ENCODE assay signal across 15 cellular contexts in genomic region chr10:102935510-102935909, GRCh38. TPM values are rescaled to one million over a fixed set of nuclear protein-coding genes. Genes with fewer than 3 reads are reported as not detected.
A peak's percentile ranks its signal among the peaks of the same experiment; 100 is the strongest.
DNase-seq lines count a peak whose midpoint lies in the region; ATAC-seq lines count a peak whose summit lies in the region.
"Had no signal": no experiment of that assay in that cellular context is flagged by ENCODE, and none has a peak within 500 bp of the region (broad histone marks: within the 10 kb centered on the region; RNA-seq: fewer than 3 reads in every experiment).

No MANE protein-coding gene starts in this region.

- peak overlapping the region; percentile 61 to 67 for H3K4me3 Mint-ChIP-seq in activated T-cell treated with anti-CD3 and anti-CD28 coated beads, Interleukin-2, amount 50 U/mL, for 72 hours
- H3K4me3 Mint-ChIP-seq in activated T-helper 17 cell treated with anti-CD3 and anti-CD28 coated beads, Interleukin-2, amount 50 U/mL, for 72 hours, result peak overlapping the region; percentile 57
- H3K4me3 Mint-ChIP-seq in stimulated activated effector memory CD8-positive, alpha-beta T cell treated with anti-CD3 and anti-CD28 coated beads, Interleukin-12 subunit alpha, Interleukin-12 subunit beta, amount 100 ng/mL, for 72 hours, result peak overlapping the region; percentile 10
- H3K4me3 Mint-ChIP-seq: CD4-positive, alpha-beta T cell had no signal

- ATAC-seq in activated T-cell treated with anti-CD3 and anti-CD28 coated beads, Interleukin-2, amount 50 U/mL, for 72 hours (replicated peaks in 1 of 2), result peak; percentile 8 to 11
- ATAC-seq in activated T-helper 17 cell treated with anti-CD3 and anti-CD28 coated beads, Interleukin-2, amount 50 U/mL, for 72 hours (replicated peaks), result peak; percentile 13
- no peak for ATAC-seq in stimulated activated effector memory CD8-positive, alpha-beta T cell treated with anti-CD3 and anti-CD28 coated beads, Interleukin-12 subunit alpha, Interleukin-12 subunit beta, amount 100 ng/mL, for 72 hours
- ATAC-seq in HG02981 (IDR thresholded peaks at IDR 0.05; ENCODE audit: unreplicated experiment), result no peak

- no peaks in the 10 kb centered on the region for H3K9me3 Mint-ChIP-seq in activated T-cell treated with anti-CD3 and anti-CD28 coated beads, Interleukin-2, amount 50 U/mL, for 72 hours
- H3K9me3 Mint-ChIP-seq in activated T-helper 17 cell treated with anti-CD3 and anti-CD28 coated beads, Interleukin-2, amount 50 U/mL, for 72 hours, result no peaks in the 10 kb centered on the region
- no peaks in the 10 kb centered on the region for H3K9me3 Mint-ChIP-seq in stimulated activated effector memory CD8-positive, alpha-beta T cell treated with anti-CD3 and anti-CD28 coated beads, Interleukin-12 subunit alpha, Interleukin-12 subunit beta, amount 100 ng/mL, for 72 hours
- H3K9me3 Mint-ChIP-seq: CD4-positive, alpha-beta T cell had no signal

- peak; percentile 34 for DNase-seq in NCI-H2029 (lab: John Stamatoyannopoulos, UW)
- no peak for DNase-seq in NCI-H2029 treated with DMSO at 0.1 percent for 48 hours (lab: John Stamatoyannopoulos, UW)
- DNase-seq in activated T-cell treated with anti-CD3 and anti-CD28 coated beads, Interleukin-2, amount 50 U/mL, for 72 hours, result no peak
- DNase-seq in activated T-cell treated with anti-CD3 and anti-CD28 coated beads, Interleukin-2, amount 50 U/mL, for 48 hours, result no peak
- DNase-seq in stimulated activated effector memory CD8-positive, alpha-beta T cell treated with anti-CD3 and anti-CD28 coated beads, Interleukin-12 subunit alpha, Interleukin-12 subunit beta, amount 100 ng/mL, for 72 hours (ENCODE audit: low spot score in 2 of 2), result no peak
- no peak for DNase-seq in NK-92 treated with Interleukin-12 subunit alpha and Interleukin-12 subunit beta, amount 100 ng/mL, for 24 hours (lab: John Stamatoyannopoulos, UW)
- DNase-seq: 8988T; BE2C; CD4-positive, alpha-beta T cell; NCI-H187; NCI-H2227 treated with DMSO at 0.1 percent for 48 hours; NCI-H526; SHP77 had no signal

- H3K27me3 Mint-ChIP-seq in activated T-cell treated with anti-CD3 and anti-CD28 coated beads, Interleukin-2, amount 50 U/mL, for 72 hours (ENCODE audit: low read depth), result no peaks in the 10 kb centered on the region
- H3K27me3 Mint-ChIP-seq in activated T-helper 17 cell treated with anti-CD3 and anti-CD28 coated beads, Interleukin-2, amount 50 U/mL, for 72 hours, result no peaks in the 10 kb centered on the region
- H3K27me3 Mint-ChIP-seq: CD4-positive, alpha-beta T cell had no signal

- H3K27ac Mint-ChIP-seq in activated T-cell treated with anti-CD3 and anti-CD28 coated beads, Interleukin-2, amount 50 U/mL, for 72 hours, result peak overlapping the region; percentile 83
- H3K27ac Mint-ChIP-seq in activated T-helper 17 cell treated with anti-CD3 and anti-CD28 coated beads, Interleukin-2, amount 50 U/mL, for 72 hours, result peak overlapping the region; percentile 58
- no peak overlapping the region for H3K27ac Mint-ChIP-seq in stimulated activated effector memory CD8-positive, alpha-beta T cell treated with anti-CD3 and anti-CD28 coated beads, Interleukin-12 subunit alpha, Interleukin-12 subunit beta, amount 100 ng/mL, for 72 hours
- H3K27ac Mint-ChIP-seq: CD4-positive, alpha-beta T cell had no signal

- H3K4me1 Mint-ChIP-seq in activated T-cell treated with anti-CD3 and anti-CD28 coated beads, Interleukin-2, amount 50 U/mL, for 72 hours (ENCODE audit: low read depth), result peaks cover 19% of the 10 kb centered on the region
- H3K4me1 Mint-ChIP-seq in activated T-helper 17 cell treated with anti-CD3 and anti-CD28 coated beads, Interleukin-2, amount 50 U/mL, for 72 hours, result peaks cover 10% of the 10 kb centered on the region
- H3K4me1 Mint-ChIP-seq in stimulated activated effector memory CD8-positive, alpha-beta T cell treated with anti-CD3 and anti-CD28 coated beads, Interleukin-12 subunit alpha, Interleukin-12 subunit beta, amount 100 ng/mL, for 72 hours, result peaks cover 8% of the 10 kb centered on the region

- peaks cover 0 to 1% of the 10 kb centered on the region in 2 donors for H3K36me3 Mint-ChIP-seq in activated T-cell treated with anti-CD3 and anti-CD28 coated beads, Interleukin-2, amount 50 U/mL, for 72 hours (ENCODE audit: insufficient read depth in 2 of 2)
- no peaks in the 10 kb centered on the region for H3K36me3 Mint-ChIP-seq in activated T-helper 17 cell treated with anti-CD3 and anti-CD28 coated beads, Interleukin-2, amount 50 U/mL, for 72 hours (ENCODE audit: low read depth)
- H3K36me3 Mint-ChIP-seq in stimulated activated effector memory CD8-positive, alpha-beta T cell treated with anti-CD3 and anti-CD28 coated beads, Interleukin-12 subunit alpha, Interleukin-12 subunit beta, amount 100 ng/mL, for 72 hours, result no peaks in the 10 kb centered on the region

RNA-seq across cellular contexts. Expression of gene CNNM2, which starts 17.4 kb away (rescaled TPM):
- 10 to 100 TPM in 1 of 2 donors, 1 to 10 TPM in 1; 9.0 to 10.9 TPM for total RNA-seq in activated T-cell treated with anti-CD3 and anti-CD28 coated beads, Interleukin-2, amount 50 U/mL, for 72 hours
- 1 to 10 TPM; 6.6 to 7.4 TPM for total RNA-seq in activated T-helper 17 cell treated with anti-CD3 and anti-CD28 coated beads, Interleukin-2, amount 50 U/mL, for 72 hours

Comparison
In these comparisons a context has a peak if more than half of its experiments do, and no peak if none do; other contexts are left out.
1. ATAC-seq: peak in activated T-cell treated with anti-CD3 and anti-CD28 coated beads, Interleukin-2, amount 50 U/mL, for 72 hours (2 of 2) and activated T-helper 17 cell treated with anti-CD3 and anti-CD28 coated beads, Interleukin-2, amount 50 U/mL, for 72 hours (single experiment); none in stimulated activated effector memory CD8-positive, alpha-beta T cell treated with anti-CD3 and anti-CD28 coated beads, Interleukin-12 subunit alpha, Interleukin-12 subunit beta, amount 100 ng/mL, for 72 hours (single experiment) and HG02981 (single experiment).
2. H3K4me3 Mint-ChIP-seq: peak in every context shown above with its lines; median percentile 64 in activated T-cell treated with anti-CD3 and anti-CD28 coated beads, Interleukin-2, amount 50 U/mL, for 72 hours; 57 in activated T-helper 17 cell treated with anti-CD3 and anti-CD28 coated beads, Interleukin-2, amount 50 U/mL, for 72 hours; 10 in stimulated activated effector memory CD8-positive, alpha-beta T cell treated with anti-CD3 and anti-CD28 coated beads, Interleukin-12 subunit alpha, Interleukin-12 subunit beta, amount 100 ng/mL, for 72 hours.